Comparison of ENCODE assay signal across 4 cellular contexts in genomic region chr20:37540838-37541237, GRCh38. TPM values are rescaled to one million over a fixed set of nuclear protein-coding genes. Genes with fewer than 3 reads are reported as not detected.
"Had no signal": no experiment of that assay in that cellular context is flagged by ENCODE, and none has a peak within 500 bp of the region (broad histone marks: within the 10 kb centered on the region; RNA-seq: fewer than 3 reads in every experiment).

No MANE protein-coding gene starts in this region.

RNA-seq across cellular contexts. Expression of gene NNAT, which starts 19.8 kb away (rescaled TPM):
- total RNA-seq: GM23248, H4, HFFc6, HT1080 had no signal
